ENCODE assay signal across 22 cellular contexts in genomic region chr21:32477424-32477745, GRCh38.
"Had no signal": no experiment of that assay in that cellular context is flagged by ENCODE, and none has a peak within 500 bp of the region (broad histone marks: within the 10 kb centered on the region; RNA-seq: fewer than 3 reads in every experiment).

No MANE protein-coding gene starts in this region.

- H3K9me3 ChIP-seq: colonic mucosa, esophagus squamous epithelium, gastroesophageal sphincter, ovary, psoas muscle, right atrium auricular region, upper lobe of right lung had no signal

- H3K36me3 ChIP-seq: colonic mucosa, ovary, WERI-Rb-1 had no signal

- H3K4me1 ChIP-seq: psoas muscle had no signal

- H3K27ac ChIP-seq: colonic mucosa, ovary, psoas muscle, right atrium auricular region, upper lobe of right lung, WERI-Rb-1 had no signal

- FAIRE-seq: bronchial epithelial cell had no signal

- H3K4me3 ChIP-seq: colonic mucosa, esophagus squamous epithelium, gastroesophageal sphincter, ovary, psoas muscle, right atrium auricular region, upper lobe of right lung had no signal

- DNase-seq: activated CD4-positive, alpha-beta T cell treated with anti-CD3 and anti-CD28 coated beads for 1 hour; activated CD4-positive, alpha-beta T cell treated with anti-CD3 and anti-CD28 coated beads, Interleukin-2, amount 50 U/mL, for 1 hour; activated naive CD4-positive, alpha-beta T cell treated with anti-CD3 and anti-CD28 coated beads for 36 hours; activated naive CD8-positive, alpha-beta T cell treated with anti-CD3 and anti-CD28 coated beads, Interleukin-2, amount 10 ng/mL, durations not matched to agents 7 days and 5 days; activated T-cell treated with anti-CD3 and anti-CD28 coated beads, Interleukin-2, amount 50 U/mL, for 1 hour; amniotic stem cell; colonic mucosa; esophagus squamous epithelium; islet precursor cell; left colon; mesenchymal stem cell; naive B cell; psoas muscle; stimulated activated CD4-positive, alpha-beta T cell treated with anti-CD3 and anti-CD28 coated beads, Interleukin-4, amount 100 ng/mL, for 24 hours; stimulated activated naive CD8-positive, alpha-beta T cell treated with anti-CD3 and anti-CD28 coated beads, Interleukin-15, Interleukin-2, amounts not matched to agents 100 U/mL and 50 U/mL, for 24 hours; T-cell; upper lobe of right lung; WERI-Rb-1 had no signal

- H3K27me3 ChIP-seq: colonic mucosa, esophagus squamous epithelium, gastroesophageal sphincter, ovary, right atrium auricular region, upper lobe of right lung had no signal
